9 cellular contexts compared by ENCODE assay signal in genomic region chr12:88063375-88063774, GRCh38. TPM values are rescaled to one million over a fixed set of nuclear protein-coding genes. Genes with fewer than 3 reads are reported as not detected.
DNase-seq lines count a peak whose midpoint lies in the region; ATAC-seq, FAIRE-seq and TF ChIP-seq lines count a peak whose summit lies in the region.
"Had no signal": no experiment of that assay in that cellular context is flagged by ENCODE, and none has a peak within 500 bp of the region (broad histone marks: within the 10 kb centered on the region; RNA-seq: fewer than 3 reads in every experiment).

No MANE protein-coding gene starts in this region.

- H3K36me3 ChIP-seq in HAP-1 (replicated peaks), result peaks cover 8% of the 10 kb centered on the region
- H3K36me3 ChIP-seq in stomach, result peaks cover 5 to 43% (median 36%) of the 10 kb centered on the region in 4 donors

- TF ChIP-seq POLR2A in H54 (IDR thresholded peaks at IDR 0.05; ENCODE audit: low read depth, low read length), result no peak
- no peak for TF ChIP-seq POLR2A in stomach (IDR thresholded peaks at IDR 0.05)

- H3K9me3 ChIP-seq in HAP-1, result no peaks in the 10 kb centered on the region; the same call in 1 of the 2 replicates
- H3K9me3 ChIP-seq in stomach, result no peaks in the 10 kb centered on the region

- no peak for TF ChIP-seq CTCF in stomach (IDR thresholded peaks at IDR 0.05)

- 84 to 99% (median 92%) methylated on average over 2 of the region's 2 CpGs for WGBS in stomach, 5 donors

- in situ Hi-C loops in HAP-1 (cut with MboI; ENCODE audit: low sequenced_read_pairs), result no loop called here

- intact Hi-C loops in stomach (cut with DNase I; ENCODE audit: low total_unique reads), result no loop called here

- H3K27ac ChIP-seq in stomach, result no peak overlapping the region

- peak; percentile 52 for FAIRE-seq in H54 (lab: Jason Lieb, UNC)

- H3K4me1 ChIP-seq in HAP-1 (no peaks in the 10 kb centered on the region), stomach (no peaks in the 10 kb centered on the region)

- no peak for TF ChIP-seq EP300 in stomach (IDR thresholded peaks at IDR 0.05)

- peak; percentile 92 for ATAC-seq in GM18870 (IDR thresholded peaks at IDR 0.05; ENCODE audit: unreplicated experiment)
- peak; percentile 85 for ATAC-seq in HG03460 (IDR thresholded peaks at IDR 0.05; ENCODE audit: unreplicated experiment)

- DNase-seq in H54 (ENCODE audit: insufficient read length, low spot score) (no peak), kidney tubule cell (ENCODE audit: low spot score) (peak; percentile 7), HAP-1 (ENCODE audit: low spot score in 2 of 2) (no peak), cortex of kidney (lab: John Stamatoyannopoulos, UW) (no peak), stomach (no peak)
- DNase-seq: amniotic stem cell, NCI-H1436 treated with DMSO at 0.1 percent for 48 hours had no signal

- no peaks in the 10 kb centered on the region for H3K27me3 ChIP-seq in HAP-1 (ENCODE audit: low read depth)
- no peaks in the 10 kb centered on the region for H3K27me3 ChIP-seq in stomach

- H3K4me3 ChIP-seq in HAP-1 (no peak overlapping the region), stomach (no peak overlapping the region)

RNA-seq across cellular contexts. Expression of gene C12orf50, which starts 34.2 kb away (rescaled TPM):
- total RNA-seq in stomach, result not detected
- polyA plus RNA-seq in stomach, result not detected
